In the genomic region with DNA sequence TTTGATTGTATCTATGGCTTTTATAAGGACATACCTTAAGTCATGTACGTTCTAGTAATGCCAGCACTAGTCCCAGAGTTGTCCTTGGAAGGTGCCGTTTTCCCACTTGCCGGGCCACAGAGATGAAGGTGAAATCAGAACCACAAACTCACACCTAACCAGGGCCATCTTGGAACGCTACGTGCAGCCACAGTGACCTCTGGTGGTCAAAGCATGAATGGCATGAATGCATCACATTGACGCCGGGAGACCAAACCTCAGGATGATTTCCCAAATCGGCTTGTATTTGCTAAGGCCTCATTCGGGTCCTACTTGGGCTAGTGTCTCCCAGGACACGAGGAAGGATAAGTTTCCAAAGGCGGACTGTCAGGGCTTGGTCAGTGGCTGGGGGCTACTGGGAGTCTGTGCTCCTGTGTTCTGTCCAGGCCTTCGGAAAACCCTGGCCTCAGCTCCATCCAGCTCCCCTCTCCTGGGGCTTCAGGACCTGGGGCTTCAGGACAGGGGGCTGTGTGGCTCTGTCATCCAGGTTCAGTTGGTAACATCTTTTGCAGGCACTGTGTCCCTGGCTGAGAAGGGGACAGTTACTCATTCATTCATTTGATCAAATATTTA, we compare ENCODE assay signal across 8 cellular contexts.
A peak's percentile ranks its signal among the peaks of the same experiment; 100 is the strongest.
DNase-seq lines count a peak whose midpoint lies in the region; ATAC-seq and TF ChIP-seq lines count a peak whose summit lies in the region.

No MANE protein-coding gene starts in this region.

- H3K9me3 Mint-ChIP-seq in naive thymus-derived CD4-positive, alpha-beta T cell: peaks cover 0 to 2% (median 0%) of the 10 kb centered on the region in 11 donors
- H3K9me3 Mint-ChIP-seq in stimulated activated naive B cell treated with anti-CD40 and anti-IgM and Interleukin-4, amounts not matched to agents 10 μg/mL and 1 μg/mL and 100 μg/mL, for 72 hours: no peaks in the 10 kb centered on the region

- H3K27ac ChIP-seq in C4-2B (no peak overlapping the region), esophagus squamous epithelium (no peak overlapping the region)
- no peak overlapping the region for H3K27ac ChIP-seq in naive thymus-derived CD4-positive, alpha-beta T cell (ENCODE audit: low read depth, low read length)

- no peak overlapping the region for H3K4me3 ChIP-seq in esophagus squamous epithelium
- no peak overlapping the region for H3K4me3 ChIP-seq in naive thymus-derived CD4-positive, alpha-beta T cell (ENCODE audit: low read length)

- no peaks in the 10 kb centered on the region for H3K36me3 ChIP-seq in esophagus squamous epithelium
- no peaks in the 10 kb centered on the region for H3K36me3 ChIP-seq in naive thymus-derived CD4-positive, alpha-beta T cell (ENCODE audit: control insufficient read depth in 2 of 3, insufficient read depth in 3 of 3, low read length in 3 of 3)

- TF ChIP-seq CTCF in C4-2B (conservative IDR thresholded peaks at IDR 0.05): peak; percentile 96
- peak; percentile 92 to 97 (median 96) for TF ChIP-seq CTCF in esophagus squamous epithelium (IDR thresholded peaks at IDR 0.05)

- DNase-seq in NCI-H748 (lab: John Stamatoyannopoulos, UW; ENCODE audit: unreplicated experiment) (peak; percentile 62), activated T-cell treated with anti-CD3 and anti-CD28 coated beads for 4 hours (peak; percentile 50), esophagus squamous epithelium (lab: John Stamatoyannopoulos, UW) (no peak)
- peak; percentile 15 to 60 (median 47) for DNase-seq in naive thymus-derived CD4-positive, alpha-beta T cell
- DNase-seq in stimulated activated naive B cell treated with anti-CD40 and anti-IgM and Interleukin-4, amounts not matched to agents 10 μg/mL and 1 μg/mL and 100 μg/mL, for 72 hours: peak; percentile 24

- TF ChIP-seq POLR2A in esophagus squamous epithelium (IDR thresholded peaks at IDR 0.05): no peak

- POLR2A ChIA-PET in naive thymus-derived CD4-positive, alpha-beta T cell (lab: Charles Lee): no interaction called here

- H3K27me3 Mint-ChIP-seq in naive thymus-derived CD4-positive, alpha-beta T cell: peaks cover 0 to 55% (median 42%) of the 10 kb centered on the region in 5 donors
- H3K27me3 Mint-ChIP-seq in stimulated activated naive B cell treated with anti-CD40 and anti-IgM and Interleukin-4, amounts not matched to agents 10 μg/mL and 1 μg/mL and 100 μg/mL, for 72 hours: peaks cover 48 to 54% of the 10 kb centered on the region in 2 donors

- H3K9me3 ChIP-seq in esophagus squamous epithelium: no peaks in the 10 kb centered on the region
- no peaks in the 10 kb centered on the region for H3K9me3 ChIP-seq in naive thymus-derived CD4-positive, alpha-beta T cell (ENCODE audit: control insufficient read depth in 2 of 3, low read length in 3 of 3)

- intact Hi-C loops in esophagus squamous epithelium (cut with DNase I): loop anchor here (2.0 to 10.0 kb wide), 2 partner anchors 294 to 1084 kb away; no protein-coding TSS in a partner anchor
- intact Hi-C loops in naive thymus-derived CD4-positive, alpha-beta T cell (cut with micrococcal nuclease): loop anchor here in 1 of 2 donors (1.0 kb wide), 1 partner anchor 234 kb away; no protein-coding TSS in a partner anchor

- WGBS in esophagus squamous epithelium, 2 donors: 0 to 12% methylated on average over 2 to 12 of the region's 12 CpGs

- no peaks in the 10 kb centered on the region for H3K4me1 Mint-ChIP-seq in naive thymus-derived CD4-positive, alpha-beta T cell
- no peaks in the 10 kb centered on the region for H3K4me1 Mint-ChIP-seq in stimulated activated naive B cell treated with anti-CD40 and anti-IgM and Interleukin-4, amounts not matched to agents 10 μg/mL and 1 μg/mL and 100 μg/mL, for 72 hours

- no peak overlapping the region for H3K27ac Mint-ChIP-seq in naive thymus-derived CD4-positive, alpha-beta T cell
- no peak overlapping the region for H3K27ac Mint-ChIP-seq in stimulated activated naive B cell treated with anti-CD40 and anti-IgM and Interleukin-4, amounts not matched to agents 10 μg/mL and 1 μg/mL and 100 μg/mL, for 72 hours

- peak; percentile 51 for ATAC-seq in GM21619 (IDR thresholded peaks at IDR 0.05; ENCODE audit: unreplicated experiment)
- ATAC-seq in naive thymus-derived CD4-positive, alpha-beta T cell: peak; percentile 60
- ATAC-seq in stimulated activated naive B cell treated with anti-CD40 and anti-IgM and Interleukin-4, amounts not matched to agents 10 μg/mL and 1 μg/mL and 100 μg/mL, for 72 hours (replicated peaks): peak in 1 of 2 donors; percentile 77
- ATAC-seq in HG03342 (IDR thresholded peaks at IDR 0.05; ENCODE audit: unreplicated experiment): no peak

- H3K36me3 Mint-ChIP-seq in naive thymus-derived CD4-positive, alpha-beta T cell: no peaks in the 10 kb centered on the region
- H3K36me3 Mint-ChIP-seq in stimulated activated naive B cell treated with anti-CD40 and anti-IgM and Interleukin-4, amounts not matched to agents 10 μg/mL and 1 μg/mL and 100 μg/mL, for 72 hours: no peaks in the 10 kb centered on the region

- CTCF ChIA-PET in naive thymus-derived CD4-positive, alpha-beta T cell (lab: Charles Lee): interaction anchor here (1.5 to 2.1 kb wide), 2 partner anchors 136 to 294 kb away, joined by 7 to 11 read pairs; no protein-coding TSS in a partner anchor

- H3K4me3 Mint-ChIP-seq in naive thymus-derived CD4-positive, alpha-beta T cell: no peak overlapping the region
- H3K4me3 Mint-ChIP-seq in stimulated activated naive B cell treated with anti-CD40 and anti-IgM and Interleukin-4, amounts not matched to agents 10 μg/mL and 1 μg/mL and 100 μg/mL, for 72 hours: no peak overlapping the region

- H3K27me3 ChIP-seq in esophagus squamous epithelium: peaks cover 0 to 38% (median 0%) of the 10 kb centered on the region in 4 donors
- H3K27me3 ChIP-seq in naive thymus-derived CD4-positive, alpha-beta T cell (ENCODE audit: control insufficient read depth in 2 of 2, insufficient read depth in 2 of 2, low read length in 2 of 2): peaks cover 0 to 2% of the 10 kb centered on the region in 2 donors

- peaks cover 0 to under 1% (median 0%) of the 10 kb centered on the region in 3 donors for H3K4me1 ChIP-seq in esophagus squamous epithelium
- H3K4me1 ChIP-seq in naive thymus-derived CD4-positive, alpha-beta T cell (ENCODE audit: control insufficient read depth in 2 of 2, insufficient read depth in 2 of 2, low read length in 2 of 2): no peaks in the 10 kb centered on the region
